ENCODE assay signal across 23 cellular contexts in the genomic region with DNA sequence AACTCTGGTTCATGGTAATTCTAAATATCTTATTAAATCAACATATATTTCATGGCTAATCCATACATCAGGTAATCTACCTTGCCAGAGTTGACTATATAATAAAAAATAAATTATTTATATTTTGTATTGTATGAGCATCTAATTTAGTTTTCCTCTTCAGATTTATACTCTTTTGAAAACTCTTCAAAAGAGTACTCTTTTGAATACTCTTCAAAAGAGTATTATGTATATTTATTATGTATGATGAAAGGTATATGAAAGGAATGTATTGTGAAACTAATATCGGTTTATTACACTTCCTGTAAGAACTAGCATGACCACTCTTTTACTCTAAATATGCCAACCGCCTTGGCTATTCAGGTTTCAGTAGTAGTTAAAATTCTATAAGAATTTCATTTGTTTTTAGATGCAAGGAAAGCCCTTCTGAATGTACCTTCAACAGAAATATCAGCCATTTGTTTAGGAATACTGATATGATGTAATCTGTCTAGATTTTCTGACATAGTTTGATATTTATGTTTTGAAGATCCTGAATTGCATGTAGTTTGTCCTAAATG.
"Had no signal": no experiment of that assay in that cellular context is flagged by ENCODE, and none has a peak within 500 bp of the region (broad histone marks: within the 10 kb centered on the region; RNA-seq: fewer than 3 reads in every experiment).

No MANE protein-coding gene starts in this region.

- FAIRE-seq: astrocyte, keratinocyte had no signal

- H3K4me3 ChIP-seq: breast epithelium, coronary artery, lower lobe of right lung, mucosa of descending colon, right lobe of liver, skin epidermis, tibial artery had no signal

- H3K27me3 ChIP-seq: breast epithelium, right lobe of liver, tibial artery had no signal

- H3K27ac ChIP-seq: breast epithelium, coronary artery, epithelial cell of prostate, lower lobe of right lung, right lobe of liver, skin epidermis, tibial artery had no signal

- H3K36me3 ChIP-seq: breast epithelium, lower lobe of right lung, right lobe of liver, tibial artery had no signal

- H3K4me1 ChIP-seq: breast epithelium, lower lobe of right lung, right lobe of liver, tibial artery had no signal

- DNase-seq: activated B cell treated with CpG ODN at 0.5 μM for 24 hours; activated CD4-positive, alpha-beta T cell treated with anti-CD3 and anti-CD28 coated beads for 36 hours; activated CD4-positive, alpha-beta T cell treated with anti-CD3 and anti-CD28 coated beads, Interleukin-2, amount 50 U/mL, for 4 hours; activated CD8-positive, alpha-beta memory T cell treated with anti-CD3 and anti-CD28 coated beads for 24 hours; activated CD8-positive, alpha-beta memory T cell treated with anti-CD3 and anti-CD28 coated beads, Interleukin-2, amount 50 U/mL, for 4 hours; activated naive CD4-positive, alpha-beta T cell treated with Interleukin-2 at 50 U/mL for 16 hours; activated naive CD8-positive, alpha-beta T cell treated with anti-CD3 and anti-CD28 coated beads for 36 hours; activated T-cell treated with anti-CD3 and anti-CD28 coated beads, Interleukin-2, amount 50 U/mL, for 24 hours; lower lobe of right lung; mesendoderm; mucosa of descending colon; nephron progenitor cell; posterior cingulate gyrus; right lobe of liver; stimulated activated CD4-positive, alpha-beta T cell treated with anti-CD3 and anti-CD28 coated beads, Interleukin-2, amount 100 ng/mL, for 24 hours; stimulated activated naive CD8-positive, alpha-beta T cell treated with anti-CD3 and anti-CD28 coated beads, Interleukin-15, amount 100 ng/mL, for 72 hours; tibial artery had no signal

- H3K9me3 ChIP-seq: breast epithelium, lower lobe of right lung, mucosa of descending colon, right lobe of liver had no signal
